ENCODE assay signal across 28 cellular contexts in the genomic region with DNA sequence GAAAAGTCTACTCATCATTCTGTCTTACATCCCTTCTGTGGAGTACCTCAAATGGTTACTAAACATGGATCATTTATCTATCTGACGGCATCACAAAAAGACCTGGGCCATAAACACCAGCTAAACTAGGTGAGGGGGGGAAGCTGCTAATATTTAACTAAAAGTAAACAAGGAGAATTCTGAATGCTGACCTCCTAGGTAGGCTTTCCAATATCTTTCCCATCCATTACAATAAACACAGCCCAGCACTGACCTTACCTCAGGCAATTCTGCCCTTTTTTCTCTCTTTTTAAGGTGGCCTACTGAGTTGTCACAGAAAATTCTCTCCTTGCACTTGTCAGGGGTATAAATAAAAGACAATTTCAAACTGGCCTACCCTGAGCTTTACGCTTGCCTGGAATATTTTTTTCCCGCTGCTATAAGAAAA. TPM values are rescaled to one million over a fixed set of nuclear protein-coding genes. Genes with fewer than 3 reads are reported as not detected.
DNase-seq lines count a peak whose midpoint lies in the region; ATAC-seq and TF ChIP-seq lines count a peak whose summit lies in the region.
"Had no signal": no experiment of that assay in that cellular context is flagged by ENCODE, and none has a peak within 500 bp of the region (broad histone marks: within the 10 kb centered on the region; RNA-seq: fewer than 3 reads in every experiment).

No MANE protein-coding gene starts in this region.

- no peak for TF ChIP-seq EP300 in gastroesophageal sphincter (IDR thresholded peaks at IDR 0.05)

- H3K36me3 Mint-ChIP-seq in stimulated activated naive CD8-positive, alpha-beta T cell treated with anti-CD3 and anti-CD28 coated beads, Interleukin-15, Interleukin-2, amounts not matched to agents 100 ng/mL and 50 ng/mL, for 24 hours (ENCODE audit: low read depth), result peaks cover 62% of the 10 kb centered on the region
- H3K36me3 Mint-ChIP-seq in nephron progenitor cell (ENCODE audit: low read depth) (peaks cover 45% of the 10 kb centered on the region), T-cell (peaks cover 72% of the 10 kb centered on the region)

- POLR2A ChIA-PET in T-cell (lab: Charles Lee), result interaction anchor here in 1 of 2 donors (0.6 kb wide), 1 partner anchor 18 kb away, joined by 3 read pairs; no protein-coding TSS in a partner anchor

- peaks cover 28% of the 10 kb centered on the region for H3K4me1 Mint-ChIP-seq in stimulated activated naive CD8-positive, alpha-beta T cell treated with anti-CD3 and anti-CD28 coated beads, Interleukin-15, Interleukin-2, amounts not matched to agents 100 ng/mL and 50 ng/mL, for 24 hours (ENCODE audit: low read depth)
- H3K4me1 Mint-ChIP-seq in stimulated activated naive CD8-positive, alpha-beta T cell treated with anti-CD3 and anti-CD28 coated beads, Interleukin-15, amount 100 ng/mL, for 72 hours, result peaks cover 11% of the 10 kb centered on the region
- H3K4me1 Mint-ChIP-seq in nephron progenitor cell (peaks cover 20% of the 10 kb centered on the region), T-cell (peaks cover 12 to 29% (median 13%) of the 10 kb centered on the region in 3 donors)

- H3K9me3 Mint-ChIP-seq in stimulated activated naive CD8-positive, alpha-beta T cell treated with anti-CD3 and anti-CD28 coated beads, Interleukin-15, Interleukin-2, amounts not matched to agents 100 ng/mL and 50 ng/mL, for 24 hours, result no peaks in the 10 kb centered on the region
- H3K9me3 Mint-ChIP-seq in stimulated activated naive CD8-positive, alpha-beta T cell treated with anti-CD3 and anti-CD28 coated beads, Interleukin-15, amount 100 ng/mL, for 72 hours, result no peaks in the 10 kb centered on the region
- H3K9me3 Mint-ChIP-seq in nephron progenitor cell, result no peaks in the 10 kb centered on the region
- H3K9me3 Mint-ChIP-seq in T-cell, result no peaks in the 10 kb centered on the region
- H3K9me3 Mint-ChIP-seq: activated CD4-positive, alpha-beta memory T cell treated with anti-CD3 and anti-CD28 coated beads, Interleukin-2, amount 10 ng/mL, durations not matched to agents 7 days and 5 days; brain; T-helper 2 cell treated with Interferon-gamma antibody and Interleukin-4, amounts not matched to agents 5 μg/mL and 100 μg/mL, for 36 hours had no signal

- H3K4me3 Mint-ChIP-seq in stimulated activated naive CD8-positive, alpha-beta T cell treated with anti-CD3 and anti-CD28 coated beads, Interleukin-15, Interleukin-2, amounts not matched to agents 100 ng/mL and 50 ng/mL, for 24 hours, result no peak overlapping the region
- H3K4me3 Mint-ChIP-seq in stimulated activated naive CD8-positive, alpha-beta T cell treated with anti-CD3 and anti-CD28 coated beads, Interleukin-15, amount 100 ng/mL, for 72 hours, result no peak overlapping the region
- H3K4me3 Mint-ChIP-seq in nephron progenitor cell, result no peak overlapping the region
- no peak overlapping the region for H3K4me3 Mint-ChIP-seq in T-cell
- H3K4me3 Mint-ChIP-seq: activated CD4-positive, alpha-beta memory T cell treated with anti-CD3 and anti-CD28 coated beads, Interleukin-2, amount 10 ng/mL, durations not matched to agents 7 days and 5 days; brain; naive thymus-derived CD4-positive, alpha-beta T cell; T-helper 2 cell treated with Interferon-gamma antibody and Interleukin-4, amounts not matched to agents 5 μg/mL and 100 μg/mL, for 36 hours had no signal

- WGBS in gastroesophageal sphincter (ENCODE audit: low coverage in 1 of 2), 2 donors, result 87 to 93% methylated on average over 3 of the region's 3 CpGs

- no peak for TF ChIP-seq POLR2A in gastroesophageal sphincter (IDR thresholded peaks at IDR 0.05)

- no peaks in the 10 kb centered on the region for H3K27me3 ChIP-seq in gastroesophageal sphincter
- H3K27me3 ChIP-seq in H7 (ENCODE audit: control insufficient read depth, insufficient read depth, low read length), result no peaks in the 10 kb centered on the region
- H3K27me3 ChIP-seq: BLaER1 had no signal

- H3K4me1 ChIP-seq in gastroesophageal sphincter, result peaks cover 0 to 51% (median 0%) of the 10 kb centered on the region in 3 donors
- H3K4me1 ChIP-seq: prostate gland had no signal

- H3K27me3 Mint-ChIP-seq in stimulated activated naive CD8-positive, alpha-beta T cell treated with anti-CD3 and anti-CD28 coated beads, Interleukin-15, Interleukin-2, amounts not matched to agents 100 ng/mL and 50 ng/mL, for 24 hours, result no peaks in the 10 kb centered on the region
- H3K27me3 Mint-ChIP-seq in stimulated activated naive CD8-positive, alpha-beta T cell treated with anti-CD3 and anti-CD28 coated beads, Interleukin-15, amount 100 ng/mL, for 72 hours, result no peaks in the 10 kb centered on the region
- no peaks in the 10 kb centered on the region for H3K27me3 Mint-ChIP-seq in nephron progenitor cell (ENCODE audit: low read depth, poor library complexity)
- no peaks in the 10 kb centered on the region for H3K27me3 Mint-ChIP-seq in T-cell
- H3K27me3 Mint-ChIP-seq: activated CD4-positive, alpha-beta memory T cell treated with anti-CD3 and anti-CD28 coated beads, Interleukin-2, amount 10 ng/mL, durations not matched to agents 7 days and 5 days; brain; naive thymus-derived CD4-positive, alpha-beta T cell had no signal

- CTCF ChIA-PET in T-cell (lab: Charles Lee), result no interaction called here

- TF ChIP-seq CTCF in gastroesophageal sphincter (IDR thresholded peaks at IDR 0.05) (no peak), nephron progenitor cell (IDR thresholded peaks at IDR 0.05) (no peak)

- H3K9me3 ChIP-seq in gastroesophageal sphincter, result no peaks in the 10 kb centered on the region
- H3K9me3 ChIP-seq: BLaER1, prostate gland had no signal

- no peak for DNase-seq in stimulated activated naive CD8-positive, alpha-beta T cell treated with anti-CD3 and anti-CD28 coated beads, Interleukin-15, amount 100 ng/mL, for 72 hours
- DNase-seq in nephron progenitor cell (no peak), H7 (no peak), T-cell (no peak), NCI-H2081 (lab: John Stamatoyannopoulos, UW) (no peak), AG20443 (ENCODE audit: low spot score) (no peak)
- DNase-seq: activated CD4-positive, alpha-beta memory T cell treated with anti-CD3 and anti-CD28 coated beads, Interleukin-2, amount 10 ng/mL, durations not matched to agents 7 days and 5 days; activated gamma-delta T cell; activated T-cell treated with anti-CD3 and anti-CD28 coated beads for 4 hours; effector CD4-positive, alpha-beta T cell; EL; GOT3; mesenchymal stem cell; MV-4-11; naive thymus-derived CD4-positive, alpha-beta T cell; NCI-H1694 treated with DMSO at 0.1 percent for 48 hours; RPMI8226; stimulated activated naive CD4-positive, alpha-beta T cell treated with Interleukin-2 at 50 U/mL for 16 hours; trophoblast cell had no signal

- peak overlapping the region; percentile 23 for H3K27ac Mint-ChIP-seq in stimulated activated naive CD8-positive, alpha-beta T cell treated with anti-CD3 and anti-CD28 coated beads, Interleukin-15, Interleukin-2, amounts not matched to agents 100 ng/mL and 50 ng/mL, for 24 hours
- no peak overlapping the region for H3K27ac Mint-ChIP-seq in stimulated activated naive CD8-positive, alpha-beta T cell treated with anti-CD3 and anti-CD28 coated beads, Interleukin-15, amount 100 ng/mL, for 72 hours
- H3K27ac Mint-ChIP-seq in nephron progenitor cell, result peak overlapping the region; percentile 60
- no peak overlapping the region for H3K27ac Mint-ChIP-seq in T-cell
- H3K27ac Mint-ChIP-seq: activated CD4-positive, alpha-beta memory T cell treated with anti-CD3 and anti-CD28 coated beads, Interleukin-2, amount 10 ng/mL, durations not matched to agents 7 days and 5 days; T-helper 2 cell treated with Interferon-gamma antibody and Interleukin-4, amounts not matched to agents 5 μg/mL and 100 μg/mL, for 36 hours had no signal

- H3K36me3 ChIP-seq in gastroesophageal sphincter, result peaks cover 0 to 44% of the 10 kb centered on the region in 2 donors
- H3K36me3 ChIP-seq in H7 (replicated peaks; ENCODE audit: control insufficient read depth, insufficient read depth, low read length), result 0 out of 2 replicates have a peak, but pooled peaks cover 1% of the 10 kb centered on the region
- H3K36me3 ChIP-seq: prostate gland had no signal

- no peak for ATAC-seq in stimulated activated naive CD8-positive, alpha-beta T cell treated with anti-CD3 and anti-CD28 coated beads, Interleukin-15, amount 100 ng/mL, for 72 hours
- ATAC-seq in gastroesophageal sphincter (no peak), T-cell (replicated peaks in 1 of 4) (no peak)
- ATAC-seq: esophagus mucosa; naive thymus-derived CD4-positive, alpha-beta T cell had no signal

- H3K4me3 ChIP-seq in gastroesophageal sphincter, result no peak overlapping the region
- no peak overlapping the region for H3K4me3 ChIP-seq in H7 (ENCODE audit: insufficient read depth, low read depth, low read length)
- H3K4me3 ChIP-seq: BLaER1, prostate gland, SK-N-MC, smooth muscle cell had no signal

- peak overlapping the region; percentile 5 to 65 (median 46) for H3K27ac ChIP-seq in gastroesophageal sphincter
- H3K27ac ChIP-seq: BLaER1, prostate gland, SK-N-MC had no signal

RNA-seq across cellular contexts. Expression of gene USF3, which starts 33.1 kb away (rescaled TPM):
- total RNA-seq in gastroesophageal sphincter (10 to 100 TPM; 27.3 to 33.2 (median 29.6) TPM), T-cell (10 to 100 TPM; 16.9 to 31.7 (median 22.1) TPM)
- 7.3 and 8.1 TPM in 2 replicates for total RNA-seq in H7 (2014; rRNA removed; shearing (Covaris generic))

Comparison
In these comparisons a context has a peak if more than half of its experiments do, and no peak if none do; other contexts are left out.
1. H3K27ac Mint-ChIP-seq: peak in stimulated activated naive CD8-positive, alpha-beta T cell treated with anti-CD3 and anti-CD28 coated beads, Interleukin-15, Interleukin-2, amounts not matched to agents 100 ng/mL and 50 ng/mL, for 24 hours (single experiment) and nephron progenitor cell (single experiment); none in stimulated activated naive CD8-positive, alpha-beta T cell treated with anti-CD3 and anti-CD28 coated beads, Interleukin-15, amount 100 ng/mL, for 72 hours (0 of 2) and T-cell (0 of 2).